In the genomic region with DNA sequence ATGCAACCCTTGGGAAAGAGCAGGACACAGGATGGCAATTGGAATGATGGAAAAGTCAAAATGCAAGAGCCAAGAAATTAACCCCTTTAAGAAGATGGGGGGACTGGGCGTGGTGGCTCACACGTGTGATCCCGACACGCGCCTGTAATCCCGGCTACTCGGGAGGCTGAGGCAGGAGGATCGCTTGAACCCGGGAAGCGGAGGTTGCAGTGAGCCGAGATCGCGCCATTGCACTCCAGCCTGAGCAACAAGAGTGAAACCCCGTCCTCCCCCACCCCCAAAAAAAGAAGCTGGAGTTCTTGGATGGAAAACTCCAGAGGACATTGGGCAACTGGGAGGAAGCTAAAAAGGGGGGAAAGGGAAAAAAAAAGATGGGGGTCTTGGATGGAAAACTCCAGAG, we compare ENCODE assay signal across 1 cellular context.
TF ChIP-seq lines count a peak whose summit lies in the region.

No MANE protein-coding gene starts in this region.

TF ChIP-seq in HepG2, 621 proteins besides CTCF, POLR2A, EP300 and RAD21:
- 0 out of 2 replicates have a peak, but pooled peaks have one; percentile 3 for TF ChIP-seq GABPB1 (CRISPR knock-in tag; IDR thresholded peaks at IDR 0.05)
- TF ChIP-seq, protein P1, sequence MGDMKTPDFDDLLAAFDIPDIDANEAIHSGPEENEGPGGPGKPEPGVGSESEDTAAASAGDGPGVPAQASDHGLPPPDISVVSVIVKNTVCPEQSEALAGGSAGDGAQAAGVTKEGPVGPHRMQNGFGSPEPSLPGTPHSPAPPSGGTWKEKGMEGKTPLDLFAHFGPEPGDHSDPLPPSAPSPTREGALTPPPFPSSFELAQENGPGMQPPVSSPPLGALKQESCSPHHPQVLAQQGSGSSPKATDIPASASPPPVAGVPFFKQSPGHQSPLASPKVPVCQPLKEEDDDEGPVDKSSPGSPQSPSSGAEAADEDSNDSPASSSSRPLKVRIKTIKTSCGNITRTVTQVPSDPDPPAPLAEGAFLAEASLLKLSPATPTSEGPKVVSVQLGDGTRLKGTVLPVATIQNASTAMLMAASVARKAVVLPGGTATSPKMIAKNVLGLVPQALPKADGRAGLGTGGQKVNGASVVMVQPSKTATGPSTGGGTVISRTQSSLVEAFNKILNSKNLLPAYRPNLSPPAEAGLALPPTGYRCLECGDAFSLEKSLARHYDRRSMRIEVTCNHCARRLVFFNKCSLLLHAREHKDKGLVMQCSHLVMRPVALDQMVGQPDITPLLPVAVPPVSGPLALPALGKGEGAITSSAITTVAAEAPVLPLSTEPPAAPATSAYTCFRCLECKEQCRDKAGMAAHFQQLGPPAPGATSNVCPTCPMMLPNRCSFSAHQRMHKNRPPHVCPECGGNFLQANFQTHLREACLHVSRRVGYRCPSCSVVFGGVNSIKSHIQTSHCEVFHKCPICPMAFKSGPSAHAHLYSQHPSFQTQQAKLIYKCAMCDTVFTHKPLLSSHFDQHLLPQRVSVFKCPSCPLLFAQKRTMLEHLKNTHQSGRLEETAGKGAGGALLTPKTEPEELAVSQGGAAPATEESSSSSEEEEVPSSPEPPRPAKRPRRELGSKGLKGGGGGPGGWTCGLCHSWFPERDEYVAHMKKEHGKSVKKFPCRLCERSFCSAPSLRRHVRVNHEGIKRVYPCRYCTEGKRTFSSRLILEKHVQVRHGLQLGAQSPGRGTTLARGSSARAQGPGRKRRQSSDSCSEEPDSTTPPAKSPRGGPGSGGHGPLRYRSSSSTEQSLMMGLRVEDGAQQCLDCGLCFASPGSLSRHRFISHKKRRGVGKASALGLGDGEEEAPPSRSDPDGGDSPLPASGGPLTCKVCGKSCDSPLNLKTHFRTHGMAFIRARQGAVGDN (CRISPR knock-in tag; IDR thresholded peaks at IDR 0.05), result 0 out of 2 replicates have a peak, but pooled peaks have one; percentile 10
